In the genomic region with DNA sequence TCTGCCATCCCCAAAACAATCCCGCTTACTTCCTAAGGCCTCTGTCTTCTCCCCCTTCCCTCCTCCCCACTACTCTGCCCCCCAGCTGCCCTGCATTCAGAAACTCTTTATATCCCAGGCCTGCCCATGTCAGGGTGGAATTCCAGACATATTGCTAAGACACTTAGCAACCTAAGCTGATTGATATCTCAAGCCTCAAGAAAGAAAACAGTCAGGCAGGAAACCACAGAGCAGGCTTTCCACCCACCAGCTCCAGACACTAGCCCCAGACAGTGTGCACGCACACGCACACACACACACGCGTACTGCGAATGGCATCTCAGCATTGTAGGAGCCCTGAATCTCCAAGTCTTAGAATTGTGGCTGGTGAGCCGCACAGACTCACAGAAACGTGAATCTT, we compare ENCODE assay signal across 8 cellular contexts. TPM values are rescaled to one million over a fixed set of nuclear protein-coding genes. Genes with fewer than 3 reads are reported as not detected.
A peak's percentile ranks its signal among the peaks of the same experiment; 100 is the strongest.
DNase-seq lines count a peak whose midpoint lies in the region; ATAC-seq and TF ChIP-seq lines count a peak whose summit lies in the region.

No MANE protein-coding gene starts in this region.

- H3K27me3 ChIP-seq in BLaER1 treated with 17β-estradiol and CSF1 and Interleukin-3, amounts not matched to agents 10 nM and 100 nM: no peaks in the 10 kb centered on the region

- H3K4me3 Mint-ChIP-seq in brain (peak overlapping the region in 1 of 5 experiments; percentile 6), nephron (no peak overlapping the region)

- H3K9me3 ChIP-seq in BLaER1 treated with 17β-estradiol and CSF1 and Interleukin-3, amounts not matched to agents 10 nM and 100 nM (replicated peaks in 1 of 11): no peaks in the 10 kb centered on the region

- H3K9me3 Mint-ChIP-seq in brain (no peaks in the 10 kb centered on the region), nephron (no peaks in the 10 kb centered on the region)

- no peaks in the 10 kb centered on the region for H4K20me1 ChIP-seq in BLaER1 treated with 17β-estradiol and CSF1 and Interleukin-3, amounts not matched to agents 10 nM and 100 nM

- H3K4me1 Mint-ChIP-seq in brain: peaks cover 54% of the 10 kb centered on the region
- H3K4me1 Mint-ChIP-seq in nephron: peaks cover 66% of the 10 kb centered on the region

- peak overlapping the region; percentile 33 to 66 (median 56) for H3K4me2 ChIP-seq in BLaER1 treated with 17β-estradiol and CSF1 and Interleukin-3, amounts not matched to agents 10 nM and 100 nM

- ATAC-seq in HG02588 (IDR thresholded peaks at IDR 0.05; ENCODE audit: unreplicated experiment): no peak

- TF ChIP-seq CTCF in brain (conservative IDR thresholded peaks at IDR 0.05): no peak
- no peak for TF ChIP-seq CTCF in nephron (IDR thresholded peaks at IDR 0.05; ENCODE audit: unreplicated experiment in 3 of 3)

- no peak overlapping the region for H3K4me3 ChIP-seq in BLaER1 treated with 17β-estradiol and CSF1 and Interleukin-3, amounts not matched to agents 10 nM and 100 nM

- no peaks in the 10 kb centered on the region for H3K36me3 ChIP-seq in BLaER1 treated with 17β-estradiol and CSF1 and Interleukin-3, amounts not matched to agents 10 nM and 100 nM

- H3K27ac ChIP-seq in BLaER1 treated with 17β-estradiol and CSF1 and Interleukin-3, amounts not matched to agents 10 nM and 100 nM: peak overlapping the region in 4 of 11 experiments; percentile 23 to 46 (median 26); a peak in 5 of 22 replicates

- H3K9ac ChIP-seq in BLaER1 treated with 17β-estradiol and CSF1 and Interleukin-3, amounts not matched to agents 10 nM and 100 nM: peak overlapping the region in 1 of 11 experiments; percentile 33; a peak in 1 of 22 replicates

- peaks cover 12% of the 10 kb centered on the region for H3K36me3 Mint-ChIP-seq in brain
- peaks cover 51% of the 10 kb centered on the region for H3K36me3 Mint-ChIP-seq in nephron (ENCODE audit: low read depth)

- DNase-seq in LHCN-M2 (ENCODE audit: low read depth) (peak; percentile 97), G401 (ENCODE audit: low spot score) (no peak), NCI-H69 (lab: John Stamatoyannopoulos, UW) (no peak), NOMO-1 treated with DMSO at 0.1 percent for 48 hours (lab: John Stamatoyannopoulos, UW; ENCODE audit: unreplicated experiment) (no peak)

- in situ Hi-C loops in G401 (cut with HindIII; ENCODE audit: low sequenced_read_pairs): no loop called here

- H3K4me1 ChIP-seq in BLaER1 treated with 17β-estradiol and CSF1 and Interleukin-3, amounts not matched to agents 10 nM and 100 nM: peaks cover 39 to 73% (median 50%) of the 10 kb centered on the region in 10 experiments

- H3K27me3 Mint-ChIP-seq in brain: no peaks in the 10 kb centered on the region
- H3K27me3 Mint-ChIP-seq in nephron (ENCODE audit: low read depth): no peaks in the 10 kb centered on the region

- H3K27ac Mint-ChIP-seq in brain: peak overlapping the region in 3 of 5 experiments; percentile 77 to 95 (median 84)
- H3K27ac Mint-ChIP-seq in nephron: peak overlapping the region; percentile 88 to 94 (median 88)

RNA-seq across cellular contexts. Expression of a gene that starts 8.9 kb away (rescaled TPM):
- total RNA-seq in LHCN-M2 (2014; rRNA removed): 6.8 and 7.2 TPM in 2 replicates
- polyA plus RNA-seq in LHCN-M2 (2012): 5.6 TPM
- 1.7 TPM for polyA plus RNA-seq in brain (ENCODE audit: insufficient read depth, low read depth, low replicate concordance)
- not detected in 2 replicates for total RNA-seq in G401 (2014; rRNA removed; shearing (Covaris generic))

RNA-seq across cellular contexts. Expression of a gene that starts 21.0 kb away (rescaled TPM):
- total RNA-seq in LHCN-M2 (2014; rRNA removed): 349 and 405 TPM in 2 replicates
- polyA plus RNA-seq in LHCN-M2 (2012): 607 TPM
- polyA plus RNA-seq in brain (ENCODE audit: insufficient read depth, low read depth, low replicate concordance): 4.2 TPM
- not detected in 2 replicates for total RNA-seq in G401 (2014; rRNA removed; shearing (Covaris generic))

Comparison
In these comparisons a context has a peak if more than half of its experiments do, and no peak if none do; other contexts are left out.
1. RNA of a gene that starts 21.0 kb away (total RNA-seq): 349 to 405 TPM in LHCN-M2; not detected in G401; every median in the first group is over 100 times any median in the second.